In the genomic region with DNA sequence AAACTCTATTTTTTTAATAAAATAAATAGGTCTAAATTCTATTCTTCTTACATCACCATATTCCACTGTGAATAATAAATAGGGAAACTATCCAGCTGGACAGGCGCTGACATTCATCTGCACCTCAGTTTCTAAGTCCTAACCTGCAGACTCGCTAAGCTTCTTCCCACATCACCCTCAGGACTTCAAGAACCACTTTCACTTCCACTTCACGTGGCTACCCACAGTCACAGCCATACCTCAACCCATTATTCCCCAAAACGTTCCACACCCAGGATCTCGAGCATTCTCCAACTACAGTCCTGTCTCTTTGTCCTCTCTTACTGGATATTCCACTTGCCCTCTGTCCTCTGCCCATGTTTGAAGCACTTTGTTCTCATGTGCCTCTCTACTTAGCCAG, we compare ENCODE assay signal across 11 cellular contexts.
DNase-seq lines count a peak whose midpoint lies in the region; ATAC-seq, FAIRE-seq and TF ChIP-seq lines count a peak whose summit lies in the region.
"Had no signal": no experiment of that assay in that cellular context is flagged by ENCODE, and none has a peak within 500 bp of the region (broad histone marks: within the 10 kb centered on the region; RNA-seq: fewer than 3 reads in every experiment).

No MANE protein-coding gene starts in this region.

- TF ChIP-seq CTCF in H1 (IDR thresholded peaks at IDR 0.05; ENCODE audit: control extremely low read depth in 1 of 3, insufficient read depth in 1 of 3, low read depth in 1 of 3, low read length in 3 of 3), result no peak

- no peak overlapping the region for H3K4ac ChIP-seq in H1 (replicated peaks; ENCODE audit: insufficient read length, low read depth, low read length)

- TF ChIP-seq EP300 in H1 (IDR thresholded peaks at IDR 0.05; ENCODE audit: borderline replicate concordance in 1 of 2, low read depth in 2 of 2, low read length in 2 of 2), result no peak

- no peak overlapping the region for H4K5ac ChIP-seq in H1 (ENCODE audit: insufficient read length, low read depth, low read length)

- peak; percentile 48 for ATAC-seq in GM18873 (IDR thresholded peaks at IDR 0.05; ENCODE audit: low FRiP score, unreplicated experiment)
- peak; percentile 74 for ATAC-seq in GM21576 (IDR thresholded peaks at IDR 0.05; ENCODE audit: unreplicated experiment)
- peak; percentile 46 for ATAC-seq in HG03342 (IDR thresholded peaks at IDR 0.05; ENCODE audit: unreplicated experiment)
- ATAC-seq in GM18858 (IDR thresholded peaks at IDR 0.05; ENCODE audit: unreplicated experiment), result no peak

- H3K9me3 ChIP-seq in H1 (ENCODE audit: insufficient read depth in 2 of 2, low read depth in 1 of 2, low read length in 1 of 2), result no peaks in the 10 kb centered on the region
- H3K9me3 ChIP-seq: HAP-1 had no signal

- H3K18ac ChIP-seq in H1 (ENCODE audit: extremely low read depth, low read length), result no peak overlapping the region

- peaks cover 0 to 28% (median 1%) of the 10 kb centered on the region in 4 experiments; a peak in 4 of 8 replicates for H3K36me3 ChIP-seq in H1 (ENCODE audit: control insufficient read depth in 2 of 4, insufficient read depth in 4 of 4, low read length in 3 of 4)

- no peak overlapping the region for H3K27ac ChIP-seq in H1 (ENCODE audit: low read depth, low read length)

- no peaks in the 10 kb centered on the region for H3K79me2 ChIP-seq in H1 (ENCODE audit: control insufficient read depth in 1 of 2, insufficient read depth in 2 of 2, low read length in 2 of 2)

- no peaks in the 10 kb centered on the region for H4K20me1 ChIP-seq in H1 (replicated peaks in 1 of 2; ENCODE audit: control insufficient read depth in 1 of 2, insufficient read depth in 2 of 2, low read length in 2 of 2)

- no peak overlapping the region for H3K23ac ChIP-seq in H1 (ENCODE audit: insufficient read length)

- TF ChIP-seq RAD21 in H1 (IDR thresholded peaks at IDR 0.05 in 1 of 2, conservative IDR thresholded peaks at IDR 0.05 in 1 of 2; ENCODE audit: low read depth in 2 of 2, low read length in 2 of 2), result no peak

- H3K4me3 ChIP-seq in H1 (ENCODE audit: extremely low read depth in 1 of 4, insufficient read depth in 2 of 4, low read depth in 3 of 4, low read length in 4 of 4), result no peak overlapping the region
- H3K4me3 ChIP-seq: HAP-1 had no signal

- no peak overlapping the region for H4K8ac ChIP-seq in H1 (ENCODE audit: extremely low read depth, insufficient read depth, low read length)

- H3K4me1 ChIP-seq in H1 (replicated peaks in 1 of 4; ENCODE audit: control insufficient read depth in 3 of 4, insufficient read depth in 4 of 4, low read length in 3 of 4), result no peaks in the 10 kb centered on the region

- no peak overlapping the region for H4K91ac ChIP-seq in H1 (replicated peaks; ENCODE audit: insufficient read length, low read length)

- no peak for DNase-seq in H1 (ENCODE audit: low read depth in 1 of 2, low spot score in 2 of 2)
- no peak for DNase-seq in activated CD4-positive, alpha-beta T cell treated with anti-CD3 and anti-CD28 coated beads, Interleukin-2, amount 50 U/mL, for 1 hour
- DNase-seq in NCI-H774 (lab: John Stamatoyannopoulos, UW), result no peak
- DNase-seq: cerebellar nuclear complex, NCI-H526, SHP77 treated with DMSO at 0.1 percent for 48 hours had no signal

- H3K56ac ChIP-seq in H1 (replicated peaks; ENCODE audit: insufficient read length, low read depth, low read length), result no peak overlapping the region

- no peak for FAIRE-seq in H1 (lab: Jason Lieb, UNC)

- no peaks in the 10 kb centered on the region for H3K79me1 ChIP-seq in H1 (ENCODE audit: low read depth, low read length)

- no peaks in the 10 kb centered on the region; the same call in 1 of the 2 replicates for H3K23me2 ChIP-seq in H1 (ENCODE audit: low read depth, low read length)

- CTCF ChIA-PET in H1 (lab: Charles Lee; ENCODE audit: partially characterized antibody), result interaction anchor here (0.6 to 2.0 kb wide), 2 partner anchors 11 to 17 kb away, joined by 3 to 5 read pairs; no protein-coding TSS in a partner anchor

- POLR2A ChIA-PET in H1 (lab: Charles Lee; ENCODE audit: partially characterized antibody), result no interaction called here

- no peak overlapping the region for H2AFZ ChIP-seq in H1 (ENCODE audit: low read length)

- 91% methylated on average over 5 of the region's 5 CpGs; no CpG with 5 or more reads in 1 of the 2 experiments for WGBS in H1 (ENCODE audit: extremely low coverage in 1 of 2, insufficient coverage in 1 of 2, insufficient read length in 1 of 2, insufficient replicate concordance in 2 of 2, low coverage in 1 of 2, low lambda C conversion rate in 2 of 2, missing lambda C conversion rate in 1 of 2), 2 experiments

- H3K9ac ChIP-seq in H1 (replicated peaks in 1 of 4; ENCODE audit: extremely low read depth in 1 of 4, low read depth in 3 of 4, low read length in 3 of 4), result no peak overlapping the region

- no peak overlapping the region for H3K14ac ChIP-seq in H1 (ENCODE audit: insufficient read length)

- no peak overlapping the region for H3K4me2 ChIP-seq in H1 (ENCODE audit: insufficient read depth in 1 of 2, low read depth in 2 of 2, low read length in 2 of 2)

- no peak overlapping the region for H2BK5ac ChIP-seq in H1 (ENCODE audit: low read depth, low read length)

- no peak overlapping the region for H2AK5ac ChIP-seq in H1 (ENCODE audit: low read depth, low read length)

- no peak overlapping the region for H2BK12ac ChIP-seq in H1 (ENCODE audit: low read depth, low read length)

- H3K27me3 ChIP-seq in H1 (replicated peaks in 1 of 4; ENCODE audit: control insufficient read depth in 3 of 4, extremely low read depth in 1 of 4, insufficient read depth in 3 of 4, low read length in 3 of 4), result no peaks in the 10 kb centered on the region

- no peak overlapping the region for H2BK20ac ChIP-seq in H1 (ENCODE audit: low read length)

- 0 out of 2 replicates have a peak overlapping the region, but pooled peaks have one; percentile 6 for H2BK15ac ChIP-seq in H1 (ENCODE audit: low read length)

- TF ChIP-seq POLR2A in H1 (IDR thresholded peaks at IDR 0.05; ENCODE audit: control extremely low read depth in 1 of 2, low read depth in 2 of 2, low read length in 2 of 2), result no peak

- no peak overlapping the region for H2BK120ac ChIP-seq in H1 (replicated peaks; ENCODE audit: low read depth, low read length)

TF ChIP-seq in H1, 55 proteins besides CTCF, POLR2A, EP300 and RAD21:
- TF ChIP-seq BACH1 (IDR thresholded peaks at IDR 0.05; ENCODE audit: low read length), result no peak
- no peak for TF ChIP-seq SUZ12 (IDR thresholded peaks at IDR 0.05; ENCODE audit: low read length)
- no peak for TF ChIP-seq BRCA1 (IDR thresholded peaks at IDR 0.05; ENCODE audit: low read depth, low read length)
- no peak for TF ChIP-seq KDM5A (IDR thresholded peaks at IDR 0.05; ENCODE audit: low read length)
- no peak for TF ChIP-seq TCF12 (IDR thresholded peaks at IDR 0.05; ENCODE audit: low read depth, low read length)
- no peak for TF ChIP-seq CHD2 (IDR thresholded peaks at IDR 0.05; ENCODE audit: low read length)
- TF ChIP-seq YY1 (IDR thresholded peaks at IDR 0.05; ENCODE audit: low read depth, low read length), result no peak
- no peak for TF ChIP-seq TBP (IDR thresholded peaks at IDR 0.05; ENCODE audit: low read depth, low read length)
- no peak for TF ChIP-seq SIX5 (IDR thresholded peaks at IDR 0.05; ENCODE audit: low read depth, low read length)
